ENCODE assay signal across 14 cellular contexts in genomic region chr1:198667796-198668195, GRCh38. TPM values are rescaled to one million over a fixed set of nuclear protein-coding genes. Genes with fewer than 3 reads are reported as not detected.
DNase-seq lines count a peak whose midpoint lies in the region; ATAC-seq and TF ChIP-seq lines count a peak whose summit lies in the region.
"Had no signal": no experiment of that assay in that cellular context is flagged by ENCODE, and none has a peak within 500 bp of the region (broad histone marks: within the 10 kb centered on the region; RNA-seq: fewer than 3 reads in every experiment).

No MANE protein-coding gene starts in this region.

- no peak for DNase-seq in activated T-cell treated with anti-CD3 and anti-CD28 coated beads, Interleukin-2, amount 50 U/mL, for 4 hours
- DNase-seq in activated T-cell treated with anti-CD3 and anti-CD28 coated beads, Interleukin-2, amount 50 U/mL, for 48 hours: no peak
- peak; percentile 32 for DNase-seq in RPMI7951 (ENCODE audit: low read depth)
- no peak for DNase-seq in central memory CD8-positive, alpha-beta T cell (ENCODE audit: low spot score in 2 of 2)
- DNase-seq in spleen: no peak
- no peak for DNase-seq in NCI-H2029 (lab: John Stamatoyannopoulos, UW)
- DNase-seq in iPS-NIHi7 (ENCODE audit: extremely low spot score): no peak
- no peak for DNase-seq in DMS 273 treated with DMSO at 0.1 percent for 48 hours (lab: John Stamatoyannopoulos, UW)
- DNase-seq: aorta; mesendoderm; NCI-H1092; NCI-H345; pancreas; stimulated activated CD4-positive, alpha-beta T cell treated with anti-CD3 and anti-CD28 coated beads, Interleukin-12 subunit alpha, Interleukin-12 subunit beta, amount 100 ng/mL, for 4 hours had no signal

- intact Hi-C loops in spleen (cut with DNase I; ENCODE audit: low total_unique reads): no loop called here

- TF ChIP-seq POLR2A in spleen (IDR thresholded peaks at IDR 0.05): no peak

- ATAC-seq in activated T-cell treated with anti-CD3 and anti-CD28 coated beads, Interleukin-2, amount 50 U/mL, for 4 hours: no peak
- no peak for ATAC-seq in central memory CD8-positive, alpha-beta T cell (replicated peaks; ENCODE audit: extremely low read depth, poor library complexity, severe bottlenecking)
- ATAC-seq: pancreas had no signal

- peaks cover 84% of the 10 kb centered on the region for H3K4me1 Mint-ChIP-seq in activated T-cell treated with anti-CD3 and anti-CD28 coated beads, Interleukin-2, amount 50 U/mL, for 4 hours (ENCODE audit: low read depth)
- H3K4me1 Mint-ChIP-seq in central memory CD8-positive, alpha-beta T cell: peaks cover 83% of the 10 kb centered on the region

- peak overlapping the region; percentile 6 to 91 (median 66) for H3K27ac ChIP-seq in spleen
- H3K27ac ChIP-seq: pancreas had no signal

- peaks cover 61% of the 10 kb centered on the region for H3K36me3 Mint-ChIP-seq in activated T-cell treated with anti-CD3 and anti-CD28 coated beads, Interleukin-2, amount 50 U/mL, for 4 hours (ENCODE audit: insufficient read depth)
- peaks cover 69% of the 10 kb centered on the region for H3K36me3 Mint-ChIP-seq in central memory CD8-positive, alpha-beta T cell (ENCODE audit: insufficient read depth)

- no peaks in the 10 kb centered on the region for H3K27me3 ChIP-seq in spleen (replicated peaks in 1 of 7)
- H3K27me3 ChIP-seq: pancreas had no signal

- no peaks in the 10 kb centered on the region for H3K27me3 Mint-ChIP-seq in activated T-cell treated with anti-CD3 and anti-CD28 coated beads, Interleukin-2, amount 50 U/mL, for 4 hours (ENCODE audit: low read depth)
- no peaks in the 10 kb centered on the region for H3K27me3 Mint-ChIP-seq in central memory CD8-positive, alpha-beta T cell

- TF ChIP-seq CTCF in spleen (IDR thresholded peaks at IDR 0.05 in 8 of 11, conservative IDR thresholded peaks at IDR 0.05 in 3 of 11): no peak

- H3K4me1 ChIP-seq in spleen: peaks cover 33 to 100% (median 95%) of the 10 kb centered on the region in 6 donors
- H3K4me1 ChIP-seq: pancreas had no signal

- H3K9me3 ChIP-seq in spleen: no peaks in the 10 kb centered on the region
- H3K9me3 ChIP-seq: pancreas had no signal

- H3K27ac Mint-ChIP-seq in central memory CD8-positive, alpha-beta T cell (ENCODE audit: low read depth): peak overlapping the region; percentile 78

- no peak overlapping the region for H3K4me3 ChIP-seq in spleen
- H3K4me3 ChIP-seq: pancreas had no signal

- H3K36me3 ChIP-seq in spleen: peaks cover 0 to 40% (median 0%) of the 10 kb centered on the region in 6 donors
- H3K36me3 ChIP-seq: pancreas had no signal

- no peaks in the 10 kb centered on the region for H3K9me3 Mint-ChIP-seq in activated T-cell treated with anti-CD3 and anti-CD28 coated beads, Interleukin-2, amount 50 U/mL, for 4 hours
- no peaks in the 10 kb centered on the region for H3K9me3 Mint-ChIP-seq in central memory CD8-positive, alpha-beta T cell

- H3K4me3 Mint-ChIP-seq in activated T-cell treated with anti-CD3 and anti-CD28 coated beads, Interleukin-2, amount 50 U/mL, for 4 hours: peak overlapping the region; percentile 58
- H3K4me3 Mint-ChIP-seq in central memory CD8-positive, alpha-beta T cell: peak overlapping the region; percentile 63

RNA-seq across cellular contexts. Expression of gene PTPRC, which starts 29.0 kb away (rescaled TPM):
- 100 to 1,000 TPM; 181 to 243 (median 224) TPM for total RNA-seq in activated T-cell treated with anti-CD3 and anti-CD28 coated beads, Interleukin-2, amount 50 U/mL, for 4 hours
- total RNA-seq in RPMI7951 (2014; rRNA removed; shearing (Covaris generic)): 0.12 and 0.98 TPM in 2 replicates
- total RNA-seq in spleen: 100 to 1,000 TPM; 439 to 716 (median 526) TPM
- polyA plus RNA-seq in spleen: 10 to 100 TPM; 79.2 to 99.3 (median 92.4) TPM

Comparison
In these comparisons a context has a peak if more than half of its experiments do, and no peak if none do; other contexts are left out.
1. RNA of gene PTPRC, which starts 29.0 kb away (total RNA-seq): 439 to 716 TPM in spleen and 181 to 243 TPM in activated T-cell treated with anti-CD3 and anti-CD28 coated beads, Interleukin-2, amount 50 U/mL, for 4 hours; 0.12 to 0.98 TPM in RPMI7951; every median in the first group is over 10 times any median in the second.